8 cellular contexts compared by ENCODE assay signal in the genomic region with DNA sequence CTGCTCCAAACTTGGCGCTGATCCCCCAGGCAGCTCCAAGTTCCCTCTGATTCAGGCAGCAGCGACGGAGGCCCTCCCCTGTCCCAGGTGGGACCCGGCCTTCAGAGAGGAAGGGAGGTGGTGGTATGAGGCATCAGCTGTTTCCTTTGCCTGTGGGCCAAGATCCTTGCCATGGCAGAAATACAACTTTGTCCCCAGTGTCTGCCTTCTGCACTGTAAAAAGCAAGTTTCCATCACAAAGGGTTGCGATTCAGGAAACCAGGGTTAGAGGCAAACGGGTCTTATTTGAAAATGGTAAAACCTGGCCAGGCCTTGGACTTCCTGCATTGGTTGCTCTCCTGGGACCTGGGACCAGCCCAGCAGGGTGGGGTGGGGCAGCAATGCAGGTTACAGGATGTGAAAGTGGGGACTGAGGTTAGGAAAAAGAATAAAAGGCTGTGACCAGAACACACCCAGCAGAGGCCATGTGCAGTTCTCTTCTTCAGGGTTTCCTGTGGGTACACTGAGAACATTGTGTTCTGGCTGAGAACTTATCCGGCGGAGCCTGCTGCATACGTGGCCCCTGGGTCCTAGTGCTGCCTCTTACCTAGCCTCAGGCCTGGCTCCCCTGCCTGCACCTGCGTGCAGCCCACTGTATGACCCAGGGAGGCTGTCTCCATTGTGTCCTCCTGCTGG. TPM values are rescaled to one million over a fixed set of nuclear protein-coding genes. Genes with fewer than 3 reads are reported as not detected.
DNase-seq lines count a peak whose midpoint lies in the region; ATAC-seq and TF ChIP-seq lines count a peak whose summit lies in the region.

No MANE protein-coding gene starts in this region.

- H3K27me3 ChIP-seq in neuron (ENCODE audit: insufficient read depth, low read length) (no peaks in the 10 kb centered on the region), testis (no peaks in the 10 kb centered on the region)

- 6% methylated on average over 6 to 10 of the region's 10 CpGs for WGBS in testis, 2 donors

- H3K36me3 ChIP-seq in neuron (ENCODE audit: insufficient read depth, low read length): no peaks in the 10 kb centered on the region
- H3K36me3 ChIP-seq in testis (ENCODE audit: low read depth, missing control alignments): no peaks in the 10 kb centered on the region

- TF ChIP-seq CTCF in testis (IDR thresholded peaks at IDR 0.05): no peak

- H3K36me3 Mint-ChIP-seq in activated T-cell treated with anti-CD3 and anti-CD28 coated beads, Interleukin-2, amount 50 U/mL, for 4 hours (ENCODE audit: insufficient read depth): no peaks in the 10 kb centered on the region

- peak overlapping the region; percentile 65 for H2AFZ ChIP-seq in neuron (ENCODE audit: low read depth, low read length)

- H3K4me3 ChIP-seq in neuron (ENCODE audit: low read length): peak overlapping the region; percentile 31
- H3K4me3 ChIP-seq in testis: no peak overlapping the region

- H3K9me3 ChIP-seq in neuron (ENCODE audit: low read length): no peaks in the 10 kb centered on the region
- no peaks in the 10 kb centered on the region for H3K9me3 ChIP-seq in testis

- peak overlapping the region; percentile 81 for H3K4me3 Mint-ChIP-seq in activated T-cell treated with anti-CD3 and anti-CD28 coated beads, Interleukin-2, amount 50 U/mL, for 4 hours

- H3K27me3 Mint-ChIP-seq in activated T-cell treated with anti-CD3 and anti-CD28 coated beads, Interleukin-2, amount 50 U/mL, for 4 hours (ENCODE audit: low read depth): no peaks in the 10 kb centered on the region

- H3K4me1 ChIP-seq in neuron (ENCODE audit: insufficient read depth, low read length) (peaks cover 14% of the 10 kb centered on the region), testis (peaks cover 80% of the 10 kb centered on the region)

- no peak for TF ChIP-seq POLR2A in testis (IDR thresholded peaks at IDR 0.05)

- peak overlapping the region; percentile 87 to 90 for H3K27ac ChIP-seq in testis

- peak; percentile 21 for DNase-seq in NCI-H510A (lab: John Stamatoyannopoulos, UW)
- DNase-seq in activated T-cell treated with anti-CD3 and anti-CD28 coated beads, Interleukin-2, amount 50 U/mL, for 4 hours: peak; percentile 52
- DNase-seq in fibroblast of gingiva (ENCODE audit: low read depth): peak; percentile 61
- peak; percentile 96 for DNase-seq in testis
- DNase-seq in NCI-H446 (lab: John Stamatoyannopoulos, UW): no peak

- intact Hi-C loops in testis (cut with DNase I; ENCODE audit: low total_unique reads): no loop called here

- peaks cover 85% of the 10 kb centered on the region for H3K4me1 Mint-ChIP-seq in activated T-cell treated with anti-CD3 and anti-CD28 coated beads, Interleukin-2, amount 50 U/mL, for 4 hours (ENCODE audit: low read depth)

- H3K9me3 Mint-ChIP-seq in activated T-cell treated with anti-CD3 and anti-CD28 coated beads, Interleukin-2, amount 50 U/mL, for 4 hours: no peaks in the 10 kb centered on the region

- ATAC-seq in GM18508 (IDR thresholded peaks at IDR 0.05; ENCODE audit: insufficient read depth, unreplicated experiment): peak; percentile 70
- peak; percentile 85 for ATAC-seq in HG02610 (IDR thresholded peaks at IDR 0.05; ENCODE audit: unreplicated experiment)
- peak; percentile 89 to 90 for ATAC-seq in activated T-cell treated with anti-CD3 and anti-CD28 coated beads, Interleukin-2, amount 50 U/mL, for 4 hours

RNA-seq across cellular contexts. Expression of gene DDIT4, which starts 25.1 kb away (rescaled TPM):
- total RNA-seq in activated T-cell treated with anti-CD3 and anti-CD28 coated beads, Interleukin-2, amount 50 U/mL, for 4 hours: 100 to 1,000 TPM; 240 to 268 (median 263) TPM
- 10 to 100 TPM; 69.6 to 94.3 TPM for total RNA-seq in testis
- polyA plus RNA-seq in testis (ENCODE audit: insufficient read depth, low read depth, low replicate concordance): 46.6 TPM

RNA-seq across cellular contexts. Expression of gene ASCC1, which starts 32.5 kb away (rescaled TPM):
- total RNA-seq in activated T-cell treated with anti-CD3 and anti-CD28 coated beads, Interleukin-2, amount 50 U/mL, for 4 hours: 10 to 100 TPM; 33.8 to 37.0 (median 34.3) TPM
- total RNA-seq in testis: 10 to 100 TPM; 48.8 to 58.3 TPM
- 47.4 TPM for polyA plus RNA-seq in testis (ENCODE audit: insufficient read depth, low read depth, low replicate concordance)

RNA-seq across cellular contexts. Expression of gene ANAPC16, which starts 32.8 kb away (rescaled TPM):
- 10 to 100 TPM; 83.5 to 86.9 (median 84.3) TPM for total RNA-seq in activated T-cell treated with anti-CD3 and anti-CD28 coated beads, Interleukin-2, amount 50 U/mL, for 4 hours
- total RNA-seq in testis: 10 to 100 TPM; 43.8 to 47.9 TPM
- 96.0 TPM for polyA plus RNA-seq in testis (ENCODE audit: insufficient read depth, low read depth, low replicate concordance)

Comparison
In these comparisons a context has a peak if more than half of its experiments do, and no peak if none do; other contexts are left out.
1. DNase-seq: peak in NCI-H510A (single experiment), activated T-cell treated with anti-CD3 and anti-CD28 coated beads, Interleukin-2, amount 50 U/mL, for 4 hours (single experiment), fibroblast of gingiva (single experiment) and testis (single experiment); none in NCI-H446 (0 of 2).
2. Peak in every context shown above with its lines, with median percentiles within 50 percentile points of each other: ATAC-seq.